34 cellular contexts compared by ENCODE assay signal in genomic region chr22:21077884-21078508, GRCh38. TPM values are rescaled to one million over a fixed set of nuclear protein-coding genes. Genes with fewer than 3 reads are reported as not detected.
"Had no signal": no experiment of that assay in that cellular context is flagged by ENCODE, and none has a peak within 500 bp of the region (broad histone marks: within the 10 kb centered on the region; RNA-seq: fewer than 3 reads in every experiment).

No MANE protein-coding gene starts in this region.

- H3K4me3 Mint-ChIP-seq: activated CD4-positive, alpha-beta memory T cell treated with anti-CD3 and anti-CD28 coated beads, Interleukin-2, amount 10 ng/mL, durations not matched to agents 7 days and 5 days; activated naive CD4-positive, alpha-beta T cell treated with anti-CD3 and anti-CD28 coated beads for 36 hours; activated T-cell treated with anti-CD3 and anti-CD28 coated beads, Interleukin-2, amount 50 U/mL, for 4 hours; activated T-helper 1 cell treated with anti-CD3 and anti-CD28 coated beads, Interleukin-12 subunit alpha, Interleukin-12 subunit beta, Interleukin-2, Interleukin-4 antibody, amounts not matched to agents 30 ng/mL and 10 ng/mL and 1 ng/mL, durations not matched to agents 14 hours and 24 hours and 36 hours; brain had no signal

- H3K27me3 ChIP-seq: MG63, SJCRH30 had no signal

- ATAC-seq: activated naive CD4-positive, alpha-beta T cell treated with anti-CD3 and anti-CD28 coated beads, Interleukin-2, amount 50 U/mL, for 72 hours; activated T-cell treated with anti-CD3 and anti-CD28 coated beads, Interleukin-2, amount 50 U/mL, for 4 hours had no signal

- H3K9me3 ChIP-seq: MG63, SJCRH30 had no signal

- H3K27ac Mint-ChIP-seq: activated CD4-positive, alpha-beta memory T cell treated with anti-CD3 and anti-CD28 coated beads, Interleukin-2, amount 10 ng/mL, durations not matched to agents 7 days and 5 days; activated naive CD4-positive, alpha-beta T cell treated with anti-CD3 and anti-CD28 coated beads for 36 hours; activated T-helper 1 cell treated with anti-CD3 and anti-CD28 coated beads, Interleukin-12 subunit alpha, Interleukin-12 subunit beta, Interleukin-2, Interleukin-4 antibody, amounts not matched to agents 30 ng/mL and 10 ng/mL and 1 ng/mL, durations not matched to agents 14 hours and 24 hours and 36 hours had no signal

- DNase-seq: activated CD4-positive, alpha-beta memory T cell treated with anti-CD3 and anti-CD28 coated beads, Interleukin-2, amount 10 ng/mL, durations not matched to agents 7 days and 5 days; activated CD4-positive, alpha-beta T cell treated with anti-CD3 and anti-CD28 coated beads for 1 hour; activated CD4-positive, alpha-beta T cell treated with anti-CD3 and anti-CD28 coated beads for 48 hours; activated CD4-positive, CD25-positive, alpha-beta regulatory T cell; activated gamma-delta T cell treated with Interleukin-2 at 50 U/mL for 16 hours; activated naive CD4-positive, alpha-beta T cell treated with anti-CD3 and anti-CD28 coated beads for 36 hours; activated T-cell treated with anti-CD3 and anti-CD28 coated beads for 4 hours; activated T-cell treated with anti-CD3 and anti-CD28 coated beads, Interleukin-2, amount 50 U/mL, for 4 hours; anterior cingulate cortex; caudate nucleus; Kasumi-1; KG1; MG63; NCI-H1048; NCI-H1105 treated with DMSO at 0.1 percent for 48 hours; NCI-H1436; NCI-H1694; NCI-H1930; NCI-H345; NCI-H524 treated with DMSO at 0.1 percent for 48 hours; Right ventricle myocardium superior; SJCRH30; T1000; WERI-Rb-1 had no signal

- H3K36me3 ChIP-seq: MG63, SJCRH30, WERI-Rb-1 had no signal

- H3K36me3 Mint-ChIP-seq: activated naive CD4-positive, alpha-beta T cell treated with anti-CD3 and anti-CD28 coated beads, Interleukin-2, amount 50 U/mL, for 72 hours; brain had no signal

- H3K4me1 Mint-ChIP-seq: activated CD4-positive, alpha-beta memory T cell treated with anti-CD3 and anti-CD28 coated beads, Interleukin-2, amount 10 ng/mL, durations not matched to agents 7 days and 5 days; brain had no signal

- H3K27ac ChIP-seq: SJCRH30, SK-N-MC, WERI-Rb-1 had no signal

- H3K4me3 ChIP-seq: MG63, SJCRH30, SK-N-MC had no signal

- FAIRE-seq: bronchial epithelial cell had no signal

- H3K9me3 Mint-ChIP-seq: activated CD4-positive, alpha-beta memory T cell treated with anti-CD3 and anti-CD28 coated beads, Interleukin-2, amount 10 ng/mL, durations not matched to agents 7 days and 5 days; activated naive CD4-positive, alpha-beta T cell treated with anti-CD3 and anti-CD28 coated beads for 36 hours; activated naive CD4-positive, alpha-beta T cell treated with anti-CD3 and anti-CD28 coated beads, Interleukin-2, amount 50 U/mL, for 72 hours; activated T-cell treated with anti-CD3 and anti-CD28 coated beads, Interleukin-2, amount 50 U/mL, for 4 hours; activated T-helper 1 cell treated with anti-CD3 and anti-CD28 coated beads, Interleukin-12 subunit alpha, Interleukin-12 subunit beta, Interleukin-2, Interleukin-4 antibody, amounts not matched to agents 30 ng/mL and 10 ng/mL and 1 ng/mL, durations not matched to agents 14 hours and 24 hours and 36 hours; brain had no signal

RNA-seq across cellular contexts. Expression of gene LRRC74B, which starts 32.2 kb away (rescaled TPM):
- total RNA-seq: activated CD4-positive, alpha-beta memory T cell treated with anti-CD3 and anti-CD28 coated beads, Interleukin-2, amount 10 ng/mL, durations not matched to agents 7 days and 5 days; activated CD8-positive, alpha-beta memory T cell treated with anti-CD3 and anti-CD28 coated beads for 36 hours; activated naive CD4-positive, alpha-beta T cell treated with anti-CD3 and anti-CD28 coated beads for 36 hours; activated naive CD4-positive, alpha-beta T cell treated with anti-CD3 and anti-CD28 coated beads, Interleukin-2, amount 50 U/mL, for 72 hours; activated T-cell treated with anti-CD3 and anti-CD28 coated beads, Interleukin-2, amount 50 U/mL, for 4 hours; activated T-helper 1 cell treated with anti-CD3 and anti-CD28 coated beads, Interleukin-12 subunit alpha, Interleukin-12 subunit beta, Interleukin-2, Interleukin-4 antibody, amounts not matched to agents 30 ng/mL and 10 ng/mL and 1 ng/mL, durations not matched to agents 14 hours and 24 hours and 36 hours; bronchial epithelial cell; NCI-H460; OCI-LY7; Right ventricle myocardium superior; SJCRH30; T-helper 1 cell treated with Interleukin-12 subunit alpha and Interleukin-12 subunit beta and Interleukin-4 antibody, amounts not matched to agents 30 ng/mL and 1 ng/mL, for 36 hours; T-helper 2 cell treated with Interferon-gamma antibody and Interleukin-4, amounts not matched to agents 100 ng/mL and 5 ng/mL, for 36 hours had no signal

RNA-seq across cellular contexts. Expression of gene SLC7A4, which starts 45.6 kb away (rescaled TPM):
- total RNA-seq: activated CD4-positive, alpha-beta memory T cell treated with anti-CD3 and anti-CD28 coated beads, Interleukin-2, amount 10 ng/mL, durations not matched to agents 7 days and 5 days; activated naive CD4-positive, alpha-beta T cell treated with anti-CD3 and anti-CD28 coated beads for 36 hours; activated naive CD4-positive, alpha-beta T cell treated with anti-CD3 and anti-CD28 coated beads, Interleukin-2, amount 50 U/mL, for 72 hours; activated T-helper 1 cell treated with anti-CD3 and anti-CD28 coated beads, Interleukin-12 subunit alpha, Interleukin-12 subunit beta, Interleukin-2, Interleukin-4 antibody, amounts not matched to agents 30 ng/mL and 10 ng/mL and 1 ng/mL, durations not matched to agents 14 hours and 24 hours and 36 hours; NCI-H460; OCI-LY7; SJCRH30; T-helper 1 cell treated with Interleukin-12 subunit alpha and Interleukin-12 subunit beta and Interleukin-4 antibody, amounts not matched to agents 30 ng/mL and 1 ng/mL, for 36 hours; T-helper 2 cell treated with Interferon-gamma antibody and Interleukin-4, amounts not matched to agents 100 ng/mL and 5 ng/mL, for 36 hours had no signal
